In the genomic region with DNA sequence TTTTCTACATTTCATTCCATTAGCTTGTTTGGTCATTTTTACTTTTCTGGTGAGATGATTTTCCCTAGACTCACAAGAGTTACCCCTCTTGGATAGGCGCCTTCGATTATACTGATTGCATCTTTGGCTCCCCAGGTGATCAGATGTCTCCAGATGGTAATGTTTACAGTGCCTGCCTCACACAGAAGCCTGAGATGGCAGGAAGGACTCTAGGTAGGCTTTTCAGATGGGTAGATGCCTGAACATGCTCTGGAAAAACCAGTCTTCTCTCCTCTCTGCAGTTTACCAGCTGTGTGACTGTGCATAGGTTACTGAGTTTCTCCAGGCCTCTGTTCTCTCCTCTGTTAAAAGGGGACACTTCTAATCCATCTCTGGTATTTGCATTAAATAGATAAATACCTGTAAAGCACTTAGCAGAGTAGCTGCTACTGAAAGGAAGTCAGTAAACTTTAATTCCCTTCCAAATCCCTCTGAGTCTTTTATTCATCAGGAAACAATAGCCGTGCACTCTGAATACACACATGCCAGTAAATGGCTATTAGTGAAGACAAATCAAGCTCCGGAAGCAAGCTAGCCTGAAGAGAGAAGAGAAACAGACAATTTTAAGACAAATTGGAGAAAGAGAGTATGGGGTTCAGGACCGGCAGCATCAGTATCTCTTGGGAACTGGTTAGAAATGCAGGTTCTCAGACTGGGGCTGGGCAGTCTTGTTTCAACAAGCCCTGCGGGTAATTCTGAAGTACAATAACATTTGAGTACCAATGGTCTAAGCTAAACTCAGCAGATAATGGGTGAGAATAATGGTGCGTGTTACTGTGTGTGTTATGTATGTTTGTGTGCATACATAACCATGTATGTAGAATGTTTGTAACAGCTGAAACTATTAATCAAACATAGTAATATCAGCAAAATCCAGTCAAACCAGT, we compare ENCODE assay signal across 18 cellular contexts.
A peak's percentile ranks its signal among the peaks of the same experiment; 100 is the strongest.
DNase-seq lines count a peak whose midpoint lies in the region; ATAC-seq lines count a peak whose summit lies in the region.
"Had no signal": no experiment of that assay in that cellular context is flagged by ENCODE, and none has a peak within 500 bp of the region (broad histone marks: within the 10 kb centered on the region; RNA-seq: fewer than 3 reads in every experiment).

No MANE protein-coding gene starts in this region.

- H3K23ac ChIP-seq in mesendoderm (ENCODE audit: low read length) = no peak overlapping the region

- H3K9me3 Mint-ChIP-seq in activated CD4-positive, alpha-beta memory T cell treated with anti-CD3 and anti-CD28 coated beads for 36 hours = no peaks in the 10 kb centered on the region
- H3K9me3 Mint-ChIP-seq: activated B cell treated with CpG ODN at 0.5 μM for 24 hours; CD4-positive, CD25-positive, alpha-beta regulatory T cell; stimulated activated naive CD8-positive, alpha-beta T cell treated with anti-CD3 and anti-CD28 coated beads, Interleukin-15, amount 100 ng/mL, for 72 hours had no signal

- no peak overlapping the region for H2AK5ac ChIP-seq in mesendoderm (ENCODE audit: low read length)

- H2BK5ac ChIP-seq in mesendoderm (ENCODE audit: low read length) = no peak overlapping the region

- no peak for ATAC-seq in HG03354 (IDR thresholded peaks at IDR 0.05; ENCODE audit: poor library complexity, severe bottlenecking, unreplicated experiment)
- ATAC-seq: A549; GM12878; HCT116; K562; stimulated activated naive CD8-positive, alpha-beta T cell treated with anti-CD3 and anti-CD28 coated beads, Interleukin-15, amount 100 ng/mL, for 72 hours had no signal

- H3K9ac ChIP-seq in mesendoderm (ENCODE audit: low read length) = no peak overlapping the region

- no peak overlapping the region for H2BK120ac ChIP-seq in mesendoderm (ENCODE audit: low read depth, low read length)

- H3K4me3 ChIP-seq in mesendoderm (ENCODE audit: low read length) = no peak overlapping the region
- H3K4me3 ChIP-seq: A549, GM12878, K562 had no signal

- peak overlapping the region; percentile 10 for H3K56ac ChIP-seq in mesendoderm (ENCODE audit: low read length)

- intact Hi-C loops in activated CD4-positive, alpha-beta memory T cell treated with anti-CD3 and anti-CD28 coated beads for 36 hours (cut with micrococcal nuclease) = no loop called here

- H3K36me3 Mint-ChIP-seq in activated CD4-positive, alpha-beta memory T cell treated with anti-CD3 and anti-CD28 coated beads for 36 hours = peaks cover 3% of the 10 kb centered on the region
- H3K36me3 Mint-ChIP-seq: CD4-positive, CD25-positive, alpha-beta regulatory T cell had no signal

- no peaks in the 10 kb centered on the region for H3K79me1 ChIP-seq in mesendoderm (ENCODE audit: low read length)

- no CpG with 5 or more reads among the region's 7 CpGs for WGBS in mesendoderm (ENCODE audit: extremely low coverage, insufficient coverage, low lambda C conversion rate)

- H3K27me3 Mint-ChIP-seq in activated CD4-positive, alpha-beta memory T cell treated with anti-CD3 and anti-CD28 coated beads for 36 hours = no peaks in the 10 kb centered on the region
- H3K27me3 Mint-ChIP-seq: activated B cell treated with CpG ODN at 0.5 μM for 24 hours; stimulated activated naive CD8-positive, alpha-beta T cell treated with anti-CD3 and anti-CD28 coated beads, Interleukin-15, amount 100 ng/mL, for 72 hours had no signal

- no peaks in the 10 kb centered on the region for H3K36me3 ChIP-seq in mesendoderm (ENCODE audit: control insufficient read depth, insufficient read depth, low read length)

- H3K4ac ChIP-seq in mesendoderm (ENCODE audit: low read depth, low read length) = no peak overlapping the region

- peaks cover 6% of the 10 kb centered on the region for H3K4me1 Mint-ChIP-seq in activated CD4-positive, alpha-beta memory T cell treated with anti-CD3 and anti-CD28 coated beads for 36 hours (ENCODE audit: low read depth)
- H3K4me1 Mint-ChIP-seq: CD4-positive, CD25-positive, alpha-beta regulatory T cell; stimulated activated naive CD8-positive, alpha-beta T cell treated with anti-CD3 and anti-CD28 coated beads, Interleukin-15, amount 100 ng/mL, for 72 hours had no signal

- no peak overlapping the region for H3K4me2 ChIP-seq in mesendoderm (ENCODE audit: low read length)
- H3K4me2 ChIP-seq: A549 had no signal

- peak overlapping the region; percentile 39 for H2BK15ac ChIP-seq in mesendoderm (replicated peaks; ENCODE audit: low read depth)

- CTCF ChIA-PET in activated CD4-positive, alpha-beta memory T cell treated with anti-CD3 and anti-CD28 coated beads for 36 hours (lab: Charles Lee) = no interaction called here

- no peak overlapping the region for H4K8ac ChIP-seq in mesendoderm (ENCODE audit: low read depth, low read length)

- peaks cover 3% of the 10 kb centered on the region for H3K79me2 ChIP-seq in mesendoderm (ENCODE audit: control insufficient read depth, insufficient read depth, low read length)

- H3K4me1 ChIP-seq in mesendoderm (ENCODE audit: control insufficient read depth, low read depth, low read length) = peaks cover 11% of the 10 kb centered on the region
- H3K4me1 ChIP-seq: A549 had no signal

- H3K27ac Mint-ChIP-seq in activated CD4-positive, alpha-beta memory T cell treated with anti-CD3 and anti-CD28 coated beads for 36 hours = no peak overlapping the region
- H3K27ac Mint-ChIP-seq: activated B cell treated with CpG ODN at 0.5 μM for 24 hours; CD4-positive, CD25-positive, alpha-beta regulatory T cell had no signal

- no peaks in the 10 kb centered on the region for H3K27me3 ChIP-seq in mesendoderm (ENCODE audit: insufficient read depth, low read length, poor library complexity)

- DNase-seq in NCI-H82 (lab: John Stamatoyannopoulos, UW) (peak; percentile 38), NCI-H82 treated with DMSO at 0.1 percent for 48 hours (lab: John Stamatoyannopoulos, UW; ENCODE audit: unreplicated experiment) (no peak), T47D (ENCODE audit: low read depth in 1 of 2, low spot score in 1 of 2) (peak; percentile 20 to 39), mesendoderm (peak; percentile 50), GF-D8 (lab: John Stamatoyannopoulos, UW) (no peak)
- no peak for DNase-seq in activated CD4-positive, alpha-beta memory T cell treated with anti-CD3 and anti-CD28 coated beads for 36 hours
- no peak for DNase-seq in activated CD4-positive, CD25-positive, alpha-beta regulatory T cell treated with anti-CD3 and anti-CD28 coated beads, Interleukin-2, amount 50 U/mL, for 72 hours
- DNase-seq: activated B cell treated with CpG ODN at 0.5 μM for 24 hours; activated naive CD4-positive, alpha-beta T cell; CD4-positive, CD25-positive, alpha-beta regulatory T cell; NCI-H1092 treated with DMSO at 0.1 percent for 48 hours; small intestine; stimulated activated naive CD8-positive, alpha-beta T cell treated with anti-CD3 and anti-CD28 coated beads, Interleukin-15, amount 100 ng/mL, for 72 hours had no signal

- in situ Hi-C loops in T47D (cut with HindIII; ENCODE audit: low pct_unique_long_range_greater_than_20kb, low sequenced_read_pairs) = no loop called here

- POLR2A ChIA-PET in activated CD4-positive, alpha-beta memory T cell treated with anti-CD3 and anti-CD28 coated beads for 36 hours (lab: Charles Lee) = no interaction called here

- H3K27ac ChIP-seq in mesendoderm (ENCODE audit: low read depth, low read length) = peak overlapping the region; percentile 74
- H3K27ac ChIP-seq: A549 had no signal

- H3K4me3 Mint-ChIP-seq in activated CD4-positive, alpha-beta memory T cell treated with anti-CD3 and anti-CD28 coated beads for 36 hours = no peak overlapping the region
- H3K4me3 Mint-ChIP-seq: activated B cell treated with CpG ODN at 0.5 μM for 24 hours; CD4-positive, CD25-positive, alpha-beta regulatory T cell; stimulated activated naive CD8-positive, alpha-beta T cell treated with anti-CD3 and anti-CD28 coated beads, Interleukin-15, amount 100 ng/mL, for 72 hours had no signal

- no peak overlapping the region for H3K18ac ChIP-seq in mesendoderm (ENCODE audit: low read length)

- H4K5ac ChIP-seq in mesendoderm (ENCODE audit: low read length) = no peak overlapping the region

Comparison
In these comparisons a context has a peak if more than half of its experiments do, and no peak if none do; other contexts are left out.
1. DNase-seq: peak in NCI-H82 (single experiment), T47D (2 of 2) and mesendoderm (single experiment); none in NCI-H82 treated with DMSO at 0.1 percent for 48 hours (single experiment), activated CD4-positive, alpha-beta memory T cell treated with anti-CD3 and anti-CD28 coated beads for 36 hours (single experiment), activated CD4-positive, CD25-positive, alpha-beta regulatory T cell treated with anti-CD3 and anti-CD28 coated beads, Interleukin-2, amount 50 U/mL, for 72 hours (single experiment) and GF-D8 (single experiment).